In genomic region chr6:161242779-161243693, GRCh38 we compare ENCODE assay signal across 10 cellular contexts. TPM values are rescaled to one million over a fixed set of nuclear protein-coding genes. Genes with fewer than 3 reads are reported as not detected.
A peak's percentile ranks its signal among the peaks of the same experiment; 100 is the strongest.
DNase-seq lines count a peak whose midpoint lies in the region; ATAC-seq lines count a peak whose summit lies in the region.
"Had no signal": no experiment of that assay in that cellular context is flagged by ENCODE, and none has a peak within 500 bp of the region (broad histone marks: within the 10 kb centered on the region; RNA-seq: fewer than 3 reads in every experiment).

No MANE protein-coding gene starts in this region.

- H3K4me3 ChIP-seq in ACC112 (ENCODE audit: low read depth, low read length), result no peak overlapping the region
- no peak overlapping the region for H3K4me3 ChIP-seq in naive thymus-derived CD4-positive, alpha-beta T cell (ENCODE audit: low read length)
- H3K4me3 ChIP-seq: lung, testis had no signal

- DNase-seq in NOMO-1 (lab: John Stamatoyannopoulos, UW; ENCODE audit: unreplicated experiment in 2 of 2) (peak; percentile 56 to 68), HCEC 1CT (no peak), DMS 273 (lab: John Stamatoyannopoulos, UW; ENCODE audit: unreplicated experiment) (no peak)
- peak; percentile 51 to 71 for DNase-seq in central memory CD8-positive, alpha-beta T cell (ENCODE audit: low spot score in 2 of 2)
- peak in 1 of 9 donors; percentile 25 for DNase-seq in naive thymus-derived CD4-positive, alpha-beta T cell
- DNase-seq: testis had no signal

- ATAC-seq in central memory CD8-positive, alpha-beta T cell (replicated peaks; ENCODE audit: extremely low read depth, poor library complexity, severe bottlenecking), result peak; percentile 86
- peak; percentile 85 for ATAC-seq in naive thymus-derived CD4-positive, alpha-beta T cell
- ATAC-seq in HG02852 (IDR thresholded peaks at IDR 0.05; ENCODE audit: unreplicated experiment), result no peak
- no peak for ATAC-seq in HG03439 (IDR thresholded peaks at IDR 0.05; ENCODE audit: unreplicated experiment)

- intact Hi-C loops in naive thymus-derived CD4-positive, alpha-beta T cell (cut with micrococcal nuclease), result no loop called here

- H3K36me3 ChIP-seq in ACC112 (ENCODE audit: insufficient read depth, low read length), result 0 out of 2 replicates have a peak, but pooled peaks cover 2% of the 10 kb centered on the region
- H3K36me3 ChIP-seq in naive thymus-derived CD4-positive, alpha-beta T cell (ENCODE audit: control insufficient read depth in 2 of 3, insufficient read depth in 3 of 3, low read length in 3 of 3), result no peaks in the 10 kb centered on the region

- peak overlapping the region; percentile 55 for H3K27ac ChIP-seq in ACC112 (ENCODE audit: low read depth, low read length)
- no peak overlapping the region for H3K27ac ChIP-seq in naive thymus-derived CD4-positive, alpha-beta T cell (ENCODE audit: low read depth, low read length)
- H3K27ac ChIP-seq: testis had no signal

- H3K27ac Mint-ChIP-seq in central memory CD8-positive, alpha-beta T cell (ENCODE audit: low read depth), result peak overlapping the region; percentile 88
- no peak overlapping the region for H3K27ac Mint-ChIP-seq in naive thymus-derived CD4-positive, alpha-beta T cell

- H3K4me1 ChIP-seq in ACC112 (ENCODE audit: control insufficient read depth, insufficient read depth, low read length, unreplicated experiment), result no peaks in the 10 kb centered on the region
- H3K4me1 ChIP-seq in naive thymus-derived CD4-positive, alpha-beta T cell (ENCODE audit: control insufficient read depth in 2 of 2, insufficient read depth in 2 of 2, low read length in 2 of 2), result no peaks in the 10 kb centered on the region
- H3K4me1 ChIP-seq: testis had no signal

- H3K79me2 ChIP-seq in ACC112 (ENCODE audit: control insufficient read depth, insufficient read depth, low read length, unreplicated experiment), result peaks cover 21% of the 10 kb centered on the region

- peaks cover 11% of the 10 kb centered on the region for H3K36me3 Mint-ChIP-seq in central memory CD8-positive, alpha-beta T cell (ENCODE audit: insufficient read depth)
- peaks cover 0 to 12% (median 5%) of the 10 kb centered on the region in 5 donors for H3K36me3 Mint-ChIP-seq in naive thymus-derived CD4-positive, alpha-beta T cell

- H3K4me3 Mint-ChIP-seq in central memory CD8-positive, alpha-beta T cell, result peak overlapping the region; percentile 32
- H3K4me3 Mint-ChIP-seq in naive thymus-derived CD4-positive, alpha-beta T cell, result no peak overlapping the region

- no peak overlapping the region for H2AFZ ChIP-seq in ACC112 (ENCODE audit: low read length, unreplicated experiment)

- no peaks in the 10 kb centered on the region for H3K27me3 ChIP-seq in ACC112 (ENCODE audit: insufficient read depth, low read length)
- no peaks in the 10 kb centered on the region for H3K27me3 ChIP-seq in naive thymus-derived CD4-positive, alpha-beta T cell (ENCODE audit: control insufficient read depth in 2 of 2, insufficient read depth in 2 of 2, low read length in 2 of 2)
- H3K27me3 ChIP-seq: testis had no signal

- no peaks in the 10 kb centered on the region for H3K27me3 Mint-ChIP-seq in central memory CD8-positive, alpha-beta T cell
- H3K27me3 Mint-ChIP-seq in naive thymus-derived CD4-positive, alpha-beta T cell, result no peaks in the 10 kb centered on the region

- peaks cover 17% of the 10 kb centered on the region for H3K4me1 Mint-ChIP-seq in central memory CD8-positive, alpha-beta T cell
- H3K4me1 Mint-ChIP-seq in naive thymus-derived CD4-positive, alpha-beta T cell, result peaks cover 0 to 7% (median 0%) of the 10 kb centered on the region in 7 donors

- POLR2A ChIA-PET in naive thymus-derived CD4-positive, alpha-beta T cell (lab: Charles Lee), result no interaction called here

- CTCF ChIA-PET in naive thymus-derived CD4-positive, alpha-beta T cell (lab: Charles Lee), result no interaction called here

- H3K9me3 Mint-ChIP-seq in central memory CD8-positive, alpha-beta T cell, result no peaks in the 10 kb centered on the region
- H3K9me3 Mint-ChIP-seq in naive thymus-derived CD4-positive, alpha-beta T cell, result peaks cover 0 to 5% (median 0%) of the 10 kb centered on the region in 11 donors

- H3K9me3 ChIP-seq in naive thymus-derived CD4-positive, alpha-beta T cell (ENCODE audit: control insufficient read depth in 2 of 3, low read length in 3 of 3), result no peaks in the 10 kb centered on the region
- H3K9me3 ChIP-seq: testis had no signal

RNA-seq across cellular contexts. Expression of gene AGPAT4, which starts 30.8 kb away (rescaled TPM):
- 10 to 100 TPM in 2 of 5 experiments, 1 to 10 TPM in 3; 2.0 to 16.2 (median 4.4) TPM for total RNA-seq in naive thymus-derived CD4-positive, alpha-beta T cell
- 1 to 10 TPM; 1.1 to 1.2 TPM for polyA plus RNA-seq in naive thymus-derived CD4-positive, alpha-beta T cell

Comparison
In these comparisons a context has a peak if more than half of its experiments do, and no peak if none do; other contexts are left out.
1. DNase-seq: peak in NOMO-1 (2 of 2) and central memory CD8-positive, alpha-beta T cell (2 of 2); none in HCEC 1CT (single experiment) and DMS 273 (single experiment).
2. ATAC-seq: peak in central memory CD8-positive, alpha-beta T cell (single experiment) and naive thymus-derived CD4-positive, alpha-beta T cell (single experiment); none in HG02852 (single experiment) and HG03439 (single experiment).